ENCODE assay signal across 13 cellular contexts in genomic region chr11:84012171-84012826, GRCh38.
"Had no signal": no experiment of that assay in that cellular context is flagged by ENCODE, and none has a peak within 500 bp of the region (broad histone marks: within the 10 kb centered on the region; RNA-seq: fewer than 3 reads in every experiment).

No MANE protein-coding gene starts in this region.

- H3K4me3 ChIP-seq: psoas muscle had no signal

- H3K4me2 ChIP-seq: SK-N-SH had no signal

- H3K4me3 Mint-ChIP-seq: activated naive CD8-positive, alpha-beta T cell treated with anti-CD3 and anti-CD28 coated beads, Interleukin-2, amount 10 ng/mL, durations not matched to agents 7 days and 5 days; neural crest cell; stimulated activated memory B cell treated with anti-CD40 and anti-IgM and Interleukin-4, amounts not matched to agents 10 μg/mL and 1 μg/mL and 100 μg/mL, for 72 hours had no signal

- H3K27ac Mint-ChIP-seq: activated naive CD8-positive, alpha-beta T cell treated with anti-CD3 and anti-CD28 coated beads, Interleukin-2, amount 10 ng/mL, durations not matched to agents 7 days and 5 days; stimulated activated memory B cell treated with anti-CD40 and anti-IgM and Interleukin-4, amounts not matched to agents 10 μg/mL and 1 μg/mL and 100 μg/mL, for 72 hours had no signal

- ATAC-seq: stimulated activated memory B cell treated with anti-CD40 and anti-IgM and Interleukin-4, amounts not matched to agents 10 μg/mL and 1 μg/mL and 100 μg/mL, for 72 hours had no signal

- DNase-seq: activated CD4-positive, CD25-positive, alpha-beta regulatory T cell treated with anti-CD3 and anti-CD28 coated beads, Interleukin-2, amount 50 U/mL, for 72 hours; activated naive CD4-positive, alpha-beta T cell; activated naive CD8-positive, alpha-beta T cell treated with anti-CD3 and anti-CD28 coated beads, Interleukin-2, amount 10 ng/mL, durations not matched to agents 7 days and 5 days; cerebellar nuclear complex; dermis blood vessel endothelial cell; psoas muscle; SHP77; SK-N-SH; T-helper 1 cell; trophoblast cell had no signal

- H3K36me3 Mint-ChIP-seq: activated naive CD8-positive, alpha-beta T cell treated with anti-CD3 and anti-CD28 coated beads, Interleukin-2, amount 10 ng/mL, durations not matched to agents 7 days and 5 days; stimulated activated memory B cell treated with anti-CD40 and anti-IgM and Interleukin-4, amounts not matched to agents 10 μg/mL and 1 μg/mL and 100 μg/mL, for 72 hours had no signal

- H3K27me3 Mint-ChIP-seq: activated naive CD8-positive, alpha-beta T cell treated with anti-CD3 and anti-CD28 coated beads, Interleukin-2, amount 10 ng/mL, durations not matched to agents 7 days and 5 days; stimulated activated memory B cell treated with anti-CD40 and anti-IgM and Interleukin-4, amounts not matched to agents 10 μg/mL and 1 μg/mL and 100 μg/mL, for 72 hours had no signal

- H3K9me3 ChIP-seq: psoas muscle, SK-N-SH had no signal

- H3K27ac ChIP-seq: epithelial cell of prostate, psoas muscle had no signal

- H3K4me1 Mint-ChIP-seq: activated naive CD8-positive, alpha-beta T cell treated with anti-CD3 and anti-CD28 coated beads, Interleukin-2, amount 10 ng/mL, durations not matched to agents 7 days and 5 days; neural crest cell; stimulated activated memory B cell treated with anti-CD40 and anti-IgM and Interleukin-4, amounts not matched to agents 10 μg/mL and 1 μg/mL and 100 μg/mL, for 72 hours had no signal

- H3K4me1 ChIP-seq: psoas muscle had no signal

- H3K9ac ChIP-seq: SK-N-SH had no signal
